In the genomic region with DNA sequence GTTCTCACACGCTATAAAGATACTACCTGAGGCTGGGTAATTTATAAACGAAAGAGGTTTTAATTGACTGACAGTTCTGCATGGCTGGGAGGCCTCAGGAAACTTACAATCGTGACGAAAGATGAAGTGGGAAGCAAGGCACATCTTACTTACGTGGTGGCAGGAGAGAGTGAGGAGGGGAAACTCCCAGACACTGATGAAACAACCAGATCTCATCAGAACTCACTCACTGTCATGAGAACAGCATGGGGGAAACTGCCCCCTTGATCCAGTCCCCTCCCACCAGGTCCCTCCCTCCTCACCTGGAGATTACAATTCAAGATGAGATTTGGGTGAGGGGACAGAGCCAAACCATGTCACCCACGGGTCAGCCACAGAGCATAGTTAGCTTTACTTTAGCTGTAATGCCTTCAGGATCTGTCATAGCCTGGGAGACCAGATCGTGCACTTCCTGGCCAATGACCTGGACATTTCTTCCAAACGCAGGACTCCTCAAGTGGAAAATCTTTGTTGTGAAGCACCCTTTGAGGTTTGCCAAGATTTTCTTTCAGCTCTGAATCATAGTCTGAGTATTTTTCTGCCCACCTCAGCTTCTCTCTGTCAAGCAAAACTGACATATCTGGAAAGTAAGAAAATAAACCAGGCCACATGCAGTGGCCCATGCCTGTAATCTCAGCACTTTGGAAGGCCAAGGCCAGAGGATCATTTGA, we compare ENCODE assay signal across 14 cellular contexts. TPM values are rescaled to one million over a fixed set of nuclear protein-coding genes. Genes with fewer than 3 reads are reported as not detected.
A peak's percentile ranks its signal among the peaks of the same experiment; 100 is the strongest.
DNase-seq lines count a peak whose midpoint lies in the region; ATAC-seq and TF ChIP-seq lines count a peak whose summit lies in the region.
"Had no signal": no experiment of that assay in that cellular context is flagged by ENCODE, and none has a peak within 500 bp of the region (broad histone marks: within the 10 kb centered on the region; RNA-seq: fewer than 3 reads in every experiment).

No MANE protein-coding gene starts in this region.

- H3K9me3 ChIP-seq in SJSA1 (replicated peaks) = no peaks in the 10 kb centered on the region
- no peaks in the 10 kb centered on the region for H3K9me3 ChIP-seq in vagina
- H3K9me3 ChIP-seq: spleen, tibial nerve had no signal

- H3K9me3 Mint-ChIP-seq in activated T-cell treated with anti-CD3 and anti-CD28 coated beads, Interleukin-2, amount 50 U/mL, for 4 hours = no peaks in the 10 kb centered on the region
- H3K9me3 Mint-ChIP-seq in activated T-cell treated with anti-CD3 and anti-CD28 coated beads, Interleukin-2, amount 50 U/mL, for 24 hours = no peaks in the 10 kb centered on the region
- no peaks in the 10 kb centered on the region for H3K9me3 Mint-ChIP-seq in stimulated activated effector memory CD8-positive, alpha-beta T cell treated with anti-CD3 and anti-CD28 coated beads, Interleukin-12 subunit alpha, Interleukin-12 subunit beta, amount 100 ng/mL, for 72 hours

- H3K36me3 ChIP-seq in SJSA1 (no peaks in the 10 kb centered on the region), vagina (no peaks in the 10 kb centered on the region)
- H3K36me3 ChIP-seq: spleen, tibial nerve had no signal

- peaks cover 38% of the 10 kb centered on the region for H3K27me3 Mint-ChIP-seq in activated T-cell treated with anti-CD3 and anti-CD28 coated beads, Interleukin-2, amount 50 U/mL, for 4 hours (ENCODE audit: low read depth)
- peaks cover 66% of the 10 kb centered on the region for H3K27me3 Mint-ChIP-seq in activated T-cell treated with anti-CD3 and anti-CD28 coated beads, Interleukin-2, amount 50 U/mL, for 24 hours

- no peak overlapping the region for H3K4me3 Mint-ChIP-seq in activated T-cell treated with anti-CD3 and anti-CD28 coated beads, Interleukin-2, amount 50 U/mL, for 4 hours
- H3K4me3 Mint-ChIP-seq in activated T-cell treated with anti-CD3 and anti-CD28 coated beads, Interleukin-2, amount 50 U/mL, for 24 hours = no peak overlapping the region
- H3K4me3 Mint-ChIP-seq in stimulated activated effector memory CD8-positive, alpha-beta T cell treated with anti-CD3 and anti-CD28 coated beads, Interleukin-12 subunit alpha, Interleukin-12 subunit beta, amount 100 ng/mL, for 72 hours = no peak overlapping the region
- H3K4me3 Mint-ChIP-seq: B cell had no signal

- TF ChIP-seq POLR2A in vagina (IDR thresholded peaks at IDR 0.05) = no peak

- H3K27me3 ChIP-seq in SJSA1 (replicated peaks) = 0 out of 2 replicates have a peak, but pooled peaks cover 3% of the 10 kb centered on the region
- no peaks in the 10 kb centered on the region for H3K27me3 ChIP-seq in vagina

- H3K4me1 ChIP-seq in SJSA1 (replicated peaks) (peaks cover 28% of the 10 kb centered on the region), vagina (no peaks in the 10 kb centered on the region)
- H3K4me1 ChIP-seq: spleen, tibial nerve had no signal

- intact Hi-C loops in vagina (cut with DNase I) = no loop called here

- peak; percentile 80 to 83 for ATAC-seq in activated T-cell treated with anti-CD3 and anti-CD28 coated beads, Interleukin-2, amount 50 U/mL, for 4 hours
- peak; percentile 77 for ATAC-seq in stimulated activated effector memory CD8-positive, alpha-beta T cell treated with anti-CD3 and anti-CD28 coated beads, Interleukin-12 subunit alpha, Interleukin-12 subunit beta, amount 100 ng/mL, for 72 hours

- no peaks in the 10 kb centered on the region for H3K36me3 Mint-ChIP-seq in activated T-cell treated with anti-CD3 and anti-CD28 coated beads, Interleukin-2, amount 50 U/mL, for 4 hours (ENCODE audit: insufficient read depth)
- no peaks in the 10 kb centered on the region for H3K36me3 Mint-ChIP-seq in activated T-cell treated with anti-CD3 and anti-CD28 coated beads, Interleukin-2, amount 50 U/mL, for 24 hours (ENCODE audit: low read depth)
- no peaks in the 10 kb centered on the region for H3K36me3 Mint-ChIP-seq in stimulated activated effector memory CD8-positive, alpha-beta T cell treated with anti-CD3 and anti-CD28 coated beads, Interleukin-12 subunit alpha, Interleukin-12 subunit beta, amount 100 ng/mL, for 72 hours

- no peak overlapping the region for H3K27ac Mint-ChIP-seq in activated T-cell treated with anti-CD3 and anti-CD28 coated beads, Interleukin-2, amount 50 U/mL, for 24 hours
- H3K27ac Mint-ChIP-seq in stimulated activated effector memory CD8-positive, alpha-beta T cell treated with anti-CD3 and anti-CD28 coated beads, Interleukin-12 subunit alpha, Interleukin-12 subunit beta, amount 100 ng/mL, for 72 hours = no peak overlapping the region
- H3K27ac Mint-ChIP-seq: B cell had no signal

- no peak overlapping the region for H3K4me3 ChIP-seq in SJSA1
- no peak overlapping the region for H3K4me3 ChIP-seq in fibroblast of the aortic adventitia (ENCODE audit: low read depth, low read length)
- no peak overlapping the region for H3K4me3 ChIP-seq in vagina
- H3K4me3 ChIP-seq: spleen, tibial nerve had no signal

- no peak for TF ChIP-seq CTCF in fibroblast of the aortic adventitia (IDR thresholded peaks at IDR 0.05; ENCODE audit: insufficient read depth, low read length)
- no peak for TF ChIP-seq CTCF in vagina (IDR thresholded peaks at IDR 0.05)

- H3K4me1 Mint-ChIP-seq in activated T-cell treated with anti-CD3 and anti-CD28 coated beads, Interleukin-2, amount 50 U/mL, for 4 hours (ENCODE audit: low read depth) = peaks cover 11% of the 10 kb centered on the region
- peaks cover 15% of the 10 kb centered on the region for H3K4me1 Mint-ChIP-seq in activated T-cell treated with anti-CD3 and anti-CD28 coated beads, Interleukin-2, amount 50 U/mL, for 24 hours (ENCODE audit: low read depth)
- peaks cover 12% of the 10 kb centered on the region for H3K4me1 Mint-ChIP-seq in stimulated activated effector memory CD8-positive, alpha-beta T cell treated with anti-CD3 and anti-CD28 coated beads, Interleukin-12 subunit alpha, Interleukin-12 subunit beta, amount 100 ng/mL, for 72 hours

- H3K27ac ChIP-seq in SJSA1 = peak overlapping the region; percentile 75
- H3K27ac ChIP-seq in vagina = no peak overlapping the region
- H3K27ac ChIP-seq: spleen, tibial nerve had no signal

- no peak for DNase-seq in activated T-cell treated with anti-CD3 and anti-CD28 coated beads, Interleukin-2, amount 50 U/mL, for 4 hours
- no peak for DNase-seq in activated T-cell treated with anti-CD3 and anti-CD28 coated beads, Interleukin-2, amount 50 U/mL, for 24 hours
- DNase-seq in SJSA1 (ENCODE audit: low read depth in 1 of 2, low spot score in 2 of 2) (peak; percentile 81 to 89), fibroblast of the aortic adventitia (ENCODE audit: low read depth) (peak; percentile 88), vagina (ENCODE audit: extremely low spot score in 2 of 2) (no peak), SIG-M5 (lab: John Stamatoyannopoulos, UW) (no peak)
- DNase-seq in stimulated activated effector memory CD8-positive, alpha-beta T cell treated with anti-CD3 and anti-CD28 coated beads, Interleukin-12 subunit alpha, Interleukin-12 subunit beta, amount 100 ng/mL, for 72 hours (ENCODE audit: low spot score in 2 of 2) = no peak
- DNase-seq in activated CD4-positive, CD25-positive, alpha-beta regulatory T cell treated with anti-CD3 and anti-CD28 coated beads, Interleukin-2, amount 50 U/mL, for 72 hours = no peak
- DNase-seq: activated CD4-positive, alpha-beta T cell treated with anti-CD3 and anti-CD28 coated beads for 1 hour; effector CD8-positive, alpha-beta T cell; spleen had no signal

RNA-seq across cellular contexts. Expression of a gene that starts 25.2 kb away (rescaled TPM):
- total RNA-seq in activated T-cell treated with anti-CD3 and anti-CD28 coated beads, Interleukin-2, amount 50 U/mL, for 4 hours = under 1 TPM in 1 of 3 donors, not detected in 2; 0.54 TPM
- not detected in 2 replicates for total RNA-seq in SJSA1 (2014; rRNA removed; shearing (Covaris generic))
- total RNA-seq in fibroblast of the aortic adventitia (ENCODE audit: low replicate concordance) = 0.49 and 0.99 TPM in 2 replicates
- total RNA-seq in vagina = 155 TPM
- total RNA-seq: B cell had no signal

RNA-seq across cellular contexts. Expression of a gene that starts 42.1 kb away (rescaled TPM):
- total RNA-seq in activated T-cell treated with anti-CD3 and anti-CD28 coated beads, Interleukin-2, amount 50 U/mL, for 4 hours = not detected
- not detected in 2 replicates for total RNA-seq in SJSA1 (2014; rRNA removed; shearing (Covaris generic))
- not detected in 2 replicates for total RNA-seq in fibroblast of the aortic adventitia (ENCODE audit: low replicate concordance)
- total RNA-seq in vagina = 7.9 TPM
- total RNA-seq: B cell, liver, spleen, tibial nerve had no signal

Comparison
In these comparisons a context has a peak if more than half of its experiments do, and no peak if none do; other contexts are left out.
1. DNase-seq: peak in SJSA1 (2 of 2) and fibroblast of the aortic adventitia (single experiment); none in activated T-cell treated with anti-CD3 and anti-CD28 coated beads, Interleukin-2, amount 50 U/mL, for 4 hours (single experiment), activated T-cell treated with anti-CD3 and anti-CD28 coated beads, Interleukin-2, amount 50 U/mL, for 24 hours (single experiment), stimulated activated effector memory CD8-positive, alpha-beta T cell treated with anti-CD3 and anti-CD28 coated beads, Interleukin-12 subunit alpha, Interleukin-12 subunit beta, amount 100 ng/mL, for 72 hours (0 of 2), vagina (0 of 2), SIG-M5 (single experiment) and activated CD4-positive, CD25-positive, alpha-beta regulatory T cell treated with anti-CD3 and anti-CD28 coated beads, Interleukin-2, amount 50 U/mL, for 72 hours (single experiment).
2. RNA of a gene that starts 25.2 kb away (total RNA-seq): 155 TPM in vagina (single experiment); 0.49 to 0.99 TPM in fibroblast of the aortic adventitia, 0.54 TPM in activated T-cell treated with anti-CD3 and anti-CD28 coated beads, Interleukin-2, amount 50 U/mL, for 4 hours and not detected in SJSA1; every median in the first group is over 10 times any median in the second.